In the genomic region with DNA sequence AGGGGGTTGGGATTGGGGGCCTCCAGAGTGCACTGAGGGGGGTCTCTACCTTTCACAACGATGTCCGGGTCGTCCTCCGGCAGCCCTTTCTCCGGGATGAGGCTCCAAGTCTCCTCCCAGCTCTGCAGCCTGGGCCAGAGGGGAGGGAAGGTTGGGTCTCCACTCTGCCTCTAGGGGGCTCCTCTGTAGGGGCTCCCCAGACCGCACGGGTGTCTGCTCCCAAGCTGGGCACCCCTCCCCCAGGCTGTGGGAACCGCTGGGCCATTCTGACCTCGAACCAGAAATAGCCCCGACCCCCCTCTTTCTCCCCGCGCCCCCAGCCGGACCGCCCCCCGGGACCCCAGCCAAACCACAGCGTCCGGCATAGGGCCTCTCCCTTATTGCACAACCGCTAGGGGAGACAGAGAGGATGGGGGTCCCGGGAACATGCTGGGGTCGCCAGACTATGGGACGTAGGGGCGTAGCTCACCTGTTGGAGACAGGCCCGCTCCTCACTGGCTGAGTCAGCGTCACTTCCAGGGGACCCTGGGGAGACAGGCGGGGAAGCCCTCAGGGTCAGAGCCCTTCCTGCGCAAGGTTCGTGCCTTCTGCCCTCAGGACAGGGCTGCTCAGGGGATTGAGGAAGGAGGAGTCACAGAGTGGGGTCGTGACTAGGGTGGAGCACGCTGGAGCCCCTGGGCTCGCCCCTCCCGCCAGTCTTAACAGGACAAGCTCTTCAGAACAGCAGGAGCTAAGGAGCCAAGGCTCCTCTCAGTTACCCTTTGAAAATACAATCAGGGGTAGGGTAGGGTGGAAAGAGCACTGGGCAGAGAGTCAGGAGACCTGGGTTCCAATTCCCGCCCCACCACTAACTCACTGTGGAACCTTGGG, we compare ENCODE assay signal across 8 cellular contexts. TPM values are rescaled to one million over a fixed set of nuclear protein-coding genes. Genes with fewer than 3 reads are reported as not detected.
DNase-seq lines count a peak whose midpoint lies in the region; FAIRE-seq and TF ChIP-seq lines count a peak whose summit lies in the region.

No MANE protein-coding gene starts in this region.

- in situ Hi-C loops in G401 (cut with HindIII; ENCODE audit: low sequenced_read_pairs): no loop called here

- no peaks in the 10 kb centered on the region for H3K9me3 ChIP-seq in BLaER1 treated with 17β-estradiol and CSF1 and Interleukin-3, amounts not matched to agents 10 nM and 100 nM (replicated peaks in 1 of 11)
- H3K9me3 ChIP-seq in WERI-Rb-1 (ENCODE audit: severe bottlenecking): no peaks in the 10 kb centered on the region

- TF ChIP-seq POLR2A in H54 (IDR thresholded peaks at IDR 0.05; ENCODE audit: low read depth, low read length): no peak

- intact Hi-C loops in posterior vena cava (cut with DNase I): loop anchor here in 1 of 2 donors (10.0 kb wide), 1 partner anchor 59 kb away; no protein-coding TSS in a partner anchor

- H3K4me2 ChIP-seq in BLaER1 treated with 17β-estradiol and CSF1 and Interleukin-3, amounts not matched to agents 10 nM and 100 nM: peak overlapping the region; percentile 94 to 100 (median 99)

- peak overlapping the region; percentile 76 to 96 (median 86); a peak in 19 of 20 replicates for H3K4me3 ChIP-seq in BLaER1 treated with 17β-estradiol and CSF1 and Interleukin-3, amounts not matched to agents 10 nM and 100 nM
- H3K4me3 ChIP-seq in WERI-Rb-1 (ENCODE audit: low read depth, low read length): no peak overlapping the region

- H3K36me3 ChIP-seq in BLaER1 treated with 17β-estradiol and CSF1 and Interleukin-3, amounts not matched to agents 10 nM and 100 nM: peaks cover 26 to 43% (median 36%) of the 10 kb centered on the region in 11 experiments
- peaks cover 55% of the 10 kb centered on the region for H3K36me3 ChIP-seq in WERI-Rb-1

- peak; percentile 65 for DNase-seq in H54 (ENCODE audit: insufficient read length, low spot score)
- peak; percentile 75 for DNase-seq in WERI-Rb-1
- peak; percentile 68 to 74 for DNase-seq in frontal cortex (ENCODE audit: low spot score in 2 of 2)
- DNase-seq in posterior vena cava (ENCODE audit: low spot score): peak; percentile 90
- no peak for DNase-seq in NCI-H187 (lab: John Stamatoyannopoulos, UW)
- DNase-seq in NCI-H2171 (lab: John Stamatoyannopoulos, UW): no peak
- no peak for DNase-seq in G401 (ENCODE audit: low spot score)

- peak overlapping the region in 8 of 11 experiments; percentile 57 to 74 (median 67); a peak in 17 of 22 replicates for H3K27ac ChIP-seq in BLaER1 treated with 17β-estradiol and CSF1 and Interleukin-3, amounts not matched to agents 10 nM and 100 nM
- H3K27ac ChIP-seq in WERI-Rb-1: peak overlapping the region; percentile 88

- H4K20me1 ChIP-seq in BLaER1 treated with 17β-estradiol and CSF1 and Interleukin-3, amounts not matched to agents 10 nM and 100 nM: peaks cover 31 to 68% (median 56%) of the 10 kb centered on the region in 11 experiments; a peak in 20 of 22 replicates

- peak; percentile 86 for TF ChIP-seq CTCF in WERI-Rb-1 (IDR thresholded peaks at IDR 0.05; ENCODE audit: low read depth, low read length)

- H3K27me3 ChIP-seq in BLaER1 treated with 17β-estradiol and CSF1 and Interleukin-3, amounts not matched to agents 10 nM and 100 nM: peaks cover 55 to 70% (median 62%) of the 10 kb centered on the region in 11 experiments
- no peaks in the 10 kb centered on the region for H3K27me3 ChIP-seq in WERI-Rb-1 (ENCODE audit: insufficient read depth, low read depth, severe bottlenecking)

- FAIRE-seq in H54 (lab: Jason Lieb, UNC) (no peak), frontal cortex (lab: Jason Lieb, UNC) (no peak)

- H3K9ac ChIP-seq in BLaER1 treated with 17β-estradiol and CSF1 and Interleukin-3, amounts not matched to agents 10 nM and 100 nM: peak overlapping the region; percentile 51 to 81 (median 69); a peak in 20 of 22 replicates

- H3K4me1 ChIP-seq in BLaER1 treated with 17β-estradiol and CSF1 and Interleukin-3, amounts not matched to agents 10 nM and 100 nM: peaks cover 36 to 68% (median 61%) of the 10 kb centered on the region in 10 experiments

RNA-seq across cellular contexts. Expression of a gene that starts 2.7 kb away (rescaled TPM):
- total RNA-seq in frontal cortex (2.0 TPM), posterior vena cava (10 to 100 TPM; 22.2 to 24.8 TPM)
- total RNA-seq in G401 (2014; rRNA removed; shearing (Covaris generic)): 46.1 and 51.0 TPM in 2 replicates

RNA-seq across cellular contexts. Expression of a gene that starts 7.5 kb away (rescaled TPM):
- total RNA-seq in frontal cortex (0.41 TPM), posterior vena cava (1 to 10 TPM; 1.7 to 2.5 TPM)
- total RNA-seq in G401 (2014; rRNA removed; shearing (Covaris generic)): 20.1 and 24.2 TPM in 2 replicates

RNA-seq across cellular contexts. Expression of a gene that starts 8.2 kb away (rescaled TPM):
- total RNA-seq in frontal cortex (5.3 TPM), posterior vena cava (10 to 100 TPM; 11.0 to 24.8 TPM)
- 11.4 and 13.3 TPM in 2 replicates for total RNA-seq in G401 (2014; rRNA removed; shearing (Covaris generic))

RNA-seq across cellular contexts. Expression of a gene that starts 15.0 kb away (rescaled TPM):
- total RNA-seq in frontal cortex (8.2 TPM), posterior vena cava (10 to 100 TPM; 17.9 to 19.8 TPM)
- total RNA-seq in G401 (2014; rRNA removed; shearing (Covaris generic)): 1.1 and 3.2 TPM in 2 replicates

Comparison
In these comparisons a context has a peak if more than half of its experiments do, and no peak if none do; other contexts are left out.
1. DNase-seq: peak in H54 (single experiment), WERI-Rb-1 (single experiment), frontal cortex (2 of 2) and posterior vena cava (single experiment); none in NCI-H187 (0 of 2), NCI-H2171 (single experiment) and G401 (single experiment).